In the genomic region with DNA sequence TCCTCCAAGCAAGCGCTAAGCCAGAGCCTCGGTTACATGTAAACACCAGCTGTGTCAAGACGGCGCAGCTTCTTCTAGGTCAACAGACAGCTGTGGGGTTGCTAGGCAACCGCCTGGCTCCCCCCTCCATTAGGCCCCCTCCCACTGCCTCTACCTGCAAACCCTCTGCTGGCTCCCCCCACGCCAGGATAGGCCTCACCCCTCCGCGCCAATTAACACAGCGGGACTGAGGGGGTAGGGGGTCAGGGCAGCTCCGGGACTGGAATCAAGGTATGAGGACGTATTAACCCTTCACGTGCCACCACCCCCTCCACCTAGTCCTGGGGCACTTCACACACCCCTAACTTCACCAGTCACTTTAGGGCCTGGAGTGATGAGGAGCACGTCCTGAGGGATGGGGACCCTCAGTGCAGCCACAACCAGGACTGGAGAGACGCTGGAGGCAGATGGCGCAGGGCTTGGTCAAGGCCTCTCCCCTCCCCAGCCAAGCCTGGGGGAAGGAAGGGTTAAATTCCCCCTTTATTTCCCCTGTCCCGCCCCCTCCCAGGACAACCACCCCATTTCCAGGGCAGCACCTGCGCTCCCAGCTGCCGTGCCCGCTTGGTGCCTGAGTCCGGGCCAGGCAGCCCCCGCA, we compare ENCODE assay signal across 8 cellular contexts. TPM values are rescaled to one million over a fixed set of nuclear protein-coding genes. Genes with fewer than 3 reads are reported as not detected.
DNase-seq lines count a peak whose midpoint lies in the region; ATAC-seq and TF ChIP-seq lines count a peak whose summit lies in the region.

No MANE protein-coding gene starts in this region.

- H3K27ac ChIP-seq in SU-DHL-6 (ENCODE audit: low read depth, low read length) = peak overlapping the region; percentile 79
- peak overlapping the region; percentile 90 for H3K27ac ChIP-seq in urinary bladder (ENCODE audit: low read depth)

- no peaks in the 10 kb centered on the region for H4K20me1 ChIP-seq in SU-DHL-6 (ENCODE audit: low read depth, low read length)

- peak overlapping the region; percentile 62 for H3K4me2 ChIP-seq in SU-DHL-6 (ENCODE audit: low read depth, low read length, poor library complexity, severe bottlenecking)

- no peaks in the 10 kb centered on the region for H3K27me3 ChIP-seq in SU-DHL-6 (ENCODE audit: low read length)

- 13% methylated on average over 21 of the region's 21 CpGs for WGBS in urinary bladder

- H3K4me3 ChIP-seq in SU-DHL-6 (ENCODE audit: insufficient read depth, low read length, poor library complexity, severe bottlenecking) (peak overlapping the region; percentile 9), urinary bladder (ENCODE audit: low read depth, low read length) (peak overlapping the region; percentile 40)

- H3K9ac ChIP-seq in SU-DHL-6 (ENCODE audit: low read length) = peak overlapping the region; percentile 48

- H3K4me1 ChIP-seq in urinary bladder (ENCODE audit: insufficient read depth) = peaks cover 3% of the 10 kb centered on the region

- peaks cover 15% of the 10 kb centered on the region for H3F3A ChIP-seq in SU-DHL-6 (ENCODE audit: insufficient read depth)

- ATAC-seq in HG02884 (IDR thresholded peaks at IDR 0.05; ENCODE audit: unreplicated experiment) = no peak

- no peaks in the 10 kb centered on the region for H3K9me2 ChIP-seq in SU-DHL-6 (replicated peaks; ENCODE audit: insufficient read depth, low read length)

- no peaks in the 10 kb centered on the region for H3K79me2 ChIP-seq in SU-DHL-6 (ENCODE audit: insufficient read depth, low read length)

- H2AFZ ChIP-seq in SU-DHL-6 (ENCODE audit: low read depth, low read length, severe bottlenecking) = no peak overlapping the region

- DNase-seq in D341Med (ENCODE audit: low spot score) = peak; percentile 87
- DNase-seq in NCI-H1092 (lab: John Stamatoyannopoulos, UW) = peak; percentile 98
- peak; percentile 37 for DNase-seq in effector CD4-positive, alpha-beta T cell
- DNase-seq in mucosa of gallbladder (ENCODE audit: low spot score) = peak; percentile 56
- DNase-seq in GM19240 (ENCODE audit: insufficient read length, low spot score) = no peak

- H3K36me3 ChIP-seq in SU-DHL-6 (ENCODE audit: low read length) = no peaks in the 10 kb centered on the region
- H3K36me3 ChIP-seq in urinary bladder (ENCODE audit: insufficient read depth) = no peaks in the 10 kb centered on the region

- no peak for TF ChIP-seq CTCF in SU-DHL-6 (IDR thresholded peaks at IDR 0.05; ENCODE audit: insufficient read depth, low read length, poor library complexity, severe bottlenecking)

- no peaks in the 10 kb centered on the region for H3K9me3 ChIP-seq in SU-DHL-6 (ENCODE audit: insufficient read depth, low read length)

RNA-seq across cellular contexts. Expression of gene WASF2, which starts 37.4 kb away (rescaled TPM):
- total RNA-seq in mucosa of gallbladder (124 TPM), urinary bladder (40.7 TPM)
- polyA plus RNA-seq in urinary bladder = 83.6 TPM
